ENCODE assay signal across 9 cellular contexts in the genomic region with DNA sequence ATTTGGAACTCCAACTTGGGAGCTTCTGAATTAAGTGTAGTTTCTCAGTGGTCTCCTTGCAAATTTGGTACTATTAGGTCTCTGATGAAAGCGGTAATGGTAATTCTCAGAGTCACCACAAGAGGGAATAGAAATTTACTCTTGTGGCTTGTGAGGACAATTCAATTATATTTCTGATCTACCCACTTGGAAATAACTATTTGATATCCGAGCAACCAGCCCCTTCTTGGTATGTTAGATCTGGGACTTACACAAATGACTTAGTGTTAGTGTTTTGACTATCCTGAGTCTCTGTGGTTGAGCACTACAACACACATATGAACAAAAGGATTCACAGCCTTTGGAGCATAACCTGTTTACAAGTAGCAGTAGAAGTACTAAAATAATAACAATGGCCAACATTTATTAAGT.
DNase-seq lines count a peak whose midpoint lies in the region; ATAC-seq and TF ChIP-seq lines count a peak whose summit lies in the region.
"Had no signal": no experiment of that assay in that cellular context is flagged by ENCODE, and none has a peak within 500 bp of the region (broad histone marks: within the 10 kb centered on the region; RNA-seq: fewer than 3 reads in every experiment).

No MANE protein-coding gene starts in this region.

- no peaks in the 10 kb centered on the region for H3K36me3 Mint-ChIP-seq in stimulated activated effector memory CD8-positive, alpha-beta T cell treated with anti-CD3 and anti-CD28 coated beads, Interleukin-12 subunit alpha, Interleukin-12 subunit beta, amount 100 ng/mL, for 72 hours

- H3K4me3 ChIP-seq in heart right ventricle = no peak overlapping the region
- no peak overlapping the region for H3K4me3 ChIP-seq in right cardiac atrium (ENCODE audit: low read length)
- H3K4me3 ChIP-seq in WI38 (ENCODE audit: low read depth, low read length) = no peak overlapping the region
- no peak overlapping the region for H3K4me3 ChIP-seq in left ventricle myocardium inferior

- H3K27ac Mint-ChIP-seq in stimulated activated effector memory CD8-positive, alpha-beta T cell treated with anti-CD3 and anti-CD28 coated beads, Interleukin-12 subunit alpha, Interleukin-12 subunit beta, amount 100 ng/mL, for 72 hours = no peak overlapping the region

- no peaks in the 10 kb centered on the region for H3K36me3 ChIP-seq in heart right ventricle
- no peaks in the 10 kb centered on the region for H3K36me3 ChIP-seq in left ventricle myocardium inferior

- H3K27ac ChIP-seq in heart right ventricle (no peak overlapping the region), right cardiac atrium (ENCODE audit: low read length) (no peak overlapping the region), left ventricle myocardium inferior (replicated peaks) (no peak overlapping the region)

- intact Hi-C loops in heart right ventricle (cut with DNase I) = loop anchor here in 4 of 10 donors (5.0 to 10.0 kb wide), 3 partner anchors 93 to 103 kb away; no protein-coding TSS in a partner anchor
- intact Hi-C loops in right cardiac atrium (cut with DNase I) = no loop called here
- intact Hi-C loops in left ventricle myocardium inferior (cut with micrococcal nuclease) = no loop called here

- H3K27me3 ChIP-seq in heart right ventricle = no peaks in the 10 kb centered on the region
- no peaks in the 10 kb centered on the region for H3K27me3 ChIP-seq in right cardiac atrium (ENCODE audit: control insufficient read depth, insufficient read depth)
- H3K27me3 ChIP-seq in left ventricle myocardium inferior (ENCODE audit: low read depth) = no peaks in the 10 kb centered on the region

- H3K4me1 Mint-ChIP-seq in stimulated activated effector memory CD8-positive, alpha-beta T cell treated with anti-CD3 and anti-CD28 coated beads, Interleukin-12 subunit alpha, Interleukin-12 subunit beta, amount 100 ng/mL, for 72 hours = peaks cover 6% of the 10 kb centered on the region

- H3K9me3 Mint-ChIP-seq in stimulated activated effector memory CD8-positive, alpha-beta T cell treated with anti-CD3 and anti-CD28 coated beads, Interleukin-12 subunit alpha, Interleukin-12 subunit beta, amount 100 ng/mL, for 72 hours = no peaks in the 10 kb centered on the region
- H3K9me3 Mint-ChIP-seq: central memory CD8-positive, alpha-beta T cell had no signal

- TF ChIP-seq CTCF in heart right ventricle (IDR thresholded peaks at IDR 0.05) (peak; percentile 52 to 77 (median 69)), WI38 (IDR thresholded peaks at IDR 0.05; ENCODE audit: low read depth, low read length) (peak; percentile 49; the same call in 1 of the 2 replicates), left ventricle myocardium inferior (IDR thresholded peaks at IDR 0.05; ENCODE audit: borderline replicate concordance) (peak; percentile 76)

- WGBS in heart right ventricle, 2 donors = 4 to 5% methylated on average over 2 of the region's 2 CpGs
- 4% methylated on average over 2 of the region's 2 CpGs for WGBS in right cardiac atrium

- H3K4me3 Mint-ChIP-seq in stimulated activated effector memory CD8-positive, alpha-beta T cell treated with anti-CD3 and anti-CD28 coated beads, Interleukin-12 subunit alpha, Interleukin-12 subunit beta, amount 100 ng/mL, for 72 hours = no peak overlapping the region
- H3K4me3 Mint-ChIP-seq: central memory CD8-positive, alpha-beta T cell had no signal

- no peak for ATAC-seq in heart right ventricle
- no peak for ATAC-seq in right cardiac atrium
- ATAC-seq in stimulated activated effector memory CD8-positive, alpha-beta T cell treated with anti-CD3 and anti-CD28 coated beads, Interleukin-12 subunit alpha, Interleukin-12 subunit beta, amount 100 ng/mL, for 72 hours = peak; percentile 88
- no peak for ATAC-seq in GM18873 (IDR thresholded peaks at IDR 0.05; ENCODE audit: low FRiP score, unreplicated experiment)

- no peaks in the 10 kb centered on the region for H3K9me3 ChIP-seq in heart right ventricle
- H3K9me3 ChIP-seq in right cardiac atrium (ENCODE audit: control insufficient read depth, low read length) = no peaks in the 10 kb centered on the region
- H3K9me3 ChIP-seq in left ventricle myocardium inferior (replicated peaks) = no peaks in the 10 kb centered on the region

- DNase-seq in heart right ventricle = no peak
- no peak for DNase-seq in right cardiac atrium
- DNase-seq in NCI-H2029 treated with DMSO at 0.1 percent for 48 hours (lab: John Stamatoyannopoulos, UW) = peak; percentile 60
- DNase-seq in left ventricle myocardium inferior = no peak
- no peak for DNase-seq in stimulated activated effector memory CD8-positive, alpha-beta T cell treated with anti-CD3 and anti-CD28 coated beads, Interleukin-12 subunit alpha, Interleukin-12 subunit beta, amount 100 ng/mL, for 72 hours (ENCODE audit: low spot score in 2 of 2)
- no peak for DNase-seq in GOT3 (lab: John Stamatoyannopoulos, UW)

- H3K4me1 ChIP-seq in heart right ventricle = peaks cover 0 to 6% (median 3%) of the 10 kb centered on the region in 9 donors
- no peaks in the 10 kb centered on the region for H3K4me1 ChIP-seq in right cardiac atrium (ENCODE audit: control insufficient read depth, insufficient read depth, low read length)
- peaks cover 2% of the 10 kb centered on the region for H3K4me1 ChIP-seq in left ventricle myocardium inferior
